ENCODE assay signal across 8 cellular contexts in the genomic region with DNA sequence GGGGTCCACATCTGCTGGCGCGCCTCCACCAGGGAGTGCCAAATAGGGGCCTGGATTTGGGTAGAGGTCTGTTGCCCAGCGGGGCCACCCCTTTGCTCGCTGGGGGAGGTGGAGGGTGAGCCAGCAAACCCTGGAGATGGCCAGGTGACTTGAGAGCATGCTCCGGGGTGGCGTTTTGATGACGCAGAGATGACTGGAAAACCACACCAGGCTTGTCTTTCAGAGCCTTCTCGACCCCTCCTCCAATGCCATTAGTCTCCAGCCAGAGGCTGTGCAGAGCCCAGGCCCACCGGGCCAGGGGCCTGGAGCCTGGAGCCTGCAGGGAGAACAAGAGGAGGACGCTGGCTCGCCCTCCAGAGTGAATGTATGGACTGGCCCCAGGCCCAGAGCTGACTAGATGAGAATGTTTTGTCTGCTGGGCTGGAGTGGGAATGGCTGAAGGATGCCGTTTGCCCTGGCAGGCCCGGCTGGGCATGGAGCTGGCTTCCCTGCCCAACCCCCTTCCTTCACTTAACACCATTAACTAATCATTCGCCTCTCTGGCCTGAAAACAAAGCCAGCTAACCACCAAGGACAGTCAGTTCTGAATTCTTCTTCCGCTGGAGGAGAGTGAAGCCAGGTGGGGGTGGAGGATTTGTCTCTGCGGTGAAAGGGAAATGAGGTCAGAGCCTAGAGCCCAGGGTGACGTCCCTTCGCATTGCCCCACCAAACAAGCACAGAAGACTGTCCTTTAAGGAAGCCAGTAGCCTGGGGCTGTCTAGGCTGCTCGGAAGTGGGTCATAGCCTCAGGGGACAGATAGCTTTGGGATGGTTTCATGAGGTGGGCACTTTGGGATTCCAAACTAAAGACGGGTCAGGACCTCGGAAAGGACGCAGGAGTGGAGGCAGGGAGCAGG. TPM values are rescaled to one million over a fixed set of nuclear protein-coding genes. Genes with fewer than 3 reads are reported as not detected.
DNase-seq lines count a peak whose midpoint lies in the region; ATAC-seq and TF ChIP-seq lines count a peak whose summit lies in the region.

No MANE protein-coding gene starts in this region.

- peak overlapping the region; percentile 65 to 96 (median 93) for H3K27ac Mint-ChIP-seq in CD4-positive, alpha-beta memory T cell
- no peak overlapping the region for H3K27ac Mint-ChIP-seq in activated naive CD8-positive, alpha-beta T cell treated with anti-CD3 and anti-CD28 coated beads for 36 hours

- peaks cover 1 to 16% of the 10 kb centered on the region in 2 donors for H3K27me3 Mint-ChIP-seq in CD4-positive, alpha-beta memory T cell
- H3K27me3 Mint-ChIP-seq in activated naive CD8-positive, alpha-beta T cell treated with anti-CD3 and anti-CD28 coated beads for 36 hours: peaks cover 30% of the 10 kb centered on the region

- no peaks in the 10 kb centered on the region for H3K9me3 ChIP-seq in CD4-positive, alpha-beta memory T cell (ENCODE audit: control insufficient read depth in 1 of 2, low read length in 2 of 2)
- no peaks in the 10 kb centered on the region for H3K9me3 ChIP-seq in suprapubic skin

- H3K36me3 ChIP-seq in CD4-positive, alpha-beta memory T cell (ENCODE audit: insufficient read depth, low read length): no peaks in the 10 kb centered on the region
- no peaks in the 10 kb centered on the region for H3K36me3 ChIP-seq in suprapubic skin

- H3K36me3 Mint-ChIP-seq in CD4-positive, alpha-beta memory T cell: no peaks in the 10 kb centered on the region
- H3K36me3 Mint-ChIP-seq in activated naive CD8-positive, alpha-beta T cell treated with anti-CD3 and anti-CD28 coated beads for 36 hours: no peaks in the 10 kb centered on the region

- TF ChIP-seq CTCF in suprapubic skin (IDR thresholded peaks at IDR 0.05): no peak

- CTCF ChIA-PET in CD4-positive, alpha-beta memory T cell (lab: Charles Lee; ENCODE audit: partially characterized antibody): interaction anchor here (1.6 kb wide), 2 partner anchors 122 to 150 kb away, joined by 3 to 10 read pairs; a partner anchor contains a TSS

- no peak for TF ChIP-seq EP300 in suprapubic skin (IDR thresholded peaks at IDR 0.05)

- peak overlapping the region in 7 of 8 donors; percentile 13 to 83 (median 76) for H3K4me3 Mint-ChIP-seq in CD4-positive, alpha-beta memory T cell
- H3K4me3 Mint-ChIP-seq in activated naive CD8-positive, alpha-beta T cell treated with anti-CD3 and anti-CD28 coated beads for 36 hours: no peak overlapping the region

- intact Hi-C loops in CD4-positive, alpha-beta memory T cell (cut with micrococcal nuclease): no loop called here

- peak; percentile 49 to 76 (median 55) for DNase-seq in CD4-positive, alpha-beta memory T cell
- peak; percentile 94 for DNase-seq in HT1080 (ENCODE audit: low read depth)
- DNase-seq in activated naive CD8-positive, alpha-beta T cell treated with anti-CD3 and anti-CD28 coated beads for 36 hours: peak; percentile 33
- DNase-seq in iris pigment epithelial cell (ENCODE audit: low read depth): peak; percentile 89
- DNase-seq in suprapubic skin (ENCODE audit: low spot score in 2 of 2): peak; percentile 63 to 67
- DNase-seq in NCI-H524 treated with DMSO at 0.1 percent for 48 hours (lab: John Stamatoyannopoulos, UW): no peak
- no peak for DNase-seq in occipital lobe (lab: John Stamatoyannopoulos, UW)

- no peak for ATAC-seq in HG03139 (IDR thresholded peaks at IDR 0.05; ENCODE audit: unreplicated experiment)

- TF ChIP-seq POLR2A in suprapubic skin (IDR thresholded peaks at IDR 0.05): no peak

- POLR2A ChIA-PET in CD4-positive, alpha-beta memory T cell (lab: Charles Lee; ENCODE audit: partially characterized antibody): interaction anchor here (0.8 to 1.2 kb wide), 2 partner anchors 19 to 112 kb away, joined by 3 to 4 read pairs; a partner anchor contains a TSS

- H3K27ac ChIP-seq in CD4-positive, alpha-beta memory T cell (ENCODE audit: low read depth, low read length): peak overlapping the region; percentile 36
- H3K27ac ChIP-seq in suprapubic skin: peak overlapping the region; percentile 82

- peaks cover 64% of the 10 kb centered on the region for H3K4me1 ChIP-seq in CD4-positive, alpha-beta memory T cell (ENCODE audit: insufficient read depth, low read length)
- peaks cover 69% of the 10 kb centered on the region for H3K4me1 ChIP-seq in suprapubic skin

- no peak overlapping the region for H3K4me3 ChIP-seq in CD4-positive, alpha-beta memory T cell (ENCODE audit: low read length in 2 of 2)
- peak overlapping the region; percentile 53 for H3K4me3 ChIP-seq in suprapubic skin

- H3K4me1 Mint-ChIP-seq in CD4-positive, alpha-beta memory T cell: peaks cover 19 to 58% (median 34%) of the 10 kb centered on the region in 4 donors
- H3K4me1 Mint-ChIP-seq in activated naive CD8-positive, alpha-beta T cell treated with anti-CD3 and anti-CD28 coated beads for 36 hours: peaks cover 23% of the 10 kb centered on the region

- H3K9me3 Mint-ChIP-seq in CD4-positive, alpha-beta memory T cell: no peaks in the 10 kb centered on the region
- H3K9me3 Mint-ChIP-seq in activated naive CD8-positive, alpha-beta T cell treated with anti-CD3 and anti-CD28 coated beads for 36 hours: no peaks in the 10 kb centered on the region

- H3K27me3 ChIP-seq in CD4-positive, alpha-beta memory T cell (ENCODE audit: insufficient read depth, low read length): peaks cover 10% of the 10 kb centered on the region
- H3K27me3 ChIP-seq in suprapubic skin: peaks cover 37% of the 10 kb centered on the region

- 66% methylated on average over 18 of the region's 22 CpGs for WGBS in suprapubic skin

RNA-seq across cellular contexts. Expression of a gene that starts 1.6 kb away (rescaled TPM):
- under 1 TPM; 0.26 to 0.28 TPM for total RNA-seq in CD4-positive, alpha-beta memory T cell
- polyA plus RNA-seq in CD4-positive, alpha-beta memory T cell: under 1 TPM; 0.40 to 0.82 TPM
- 365 and 377 TPM in 2 replicates for total RNA-seq in HT1080 (2014; rRNA removed; shearing (Covaris generic))
- polyA plus RNA-seq in HT1080 (2015; cell fraction: cytosol; rRNA removed): 325 and 586 TPM in 2 replicates
- polyA plus RNA-seq in HT1080 (2015; cell fraction: nucleus; rRNA removed): 644 and 847 TPM in 2 replicates
- 1 to 10 TPM; 8.9 to 9.9 TPM for total RNA-seq in activated naive CD8-positive, alpha-beta T cell treated with anti-CD3 and anti-CD28 coated beads for 36 hours
- 100 to 1,000 TPM; 104 to 163 (median 124) TPM for total RNA-seq in suprapubic skin
- 10.6 TPM for total RNA-seq in occipital lobe

RNA-seq across cellular contexts. Expression of a gene that starts 15.8 kb away (rescaled TPM):
- total RNA-seq in CD4-positive, alpha-beta memory T cell: 10 to 100 TPM; 17.5 to 18.3 TPM
- 10 to 100 TPM; 33.1 to 50.8 TPM for polyA plus RNA-seq in CD4-positive, alpha-beta memory T cell
- total RNA-seq in HT1080 (2014; rRNA removed; shearing (Covaris generic)): 7.6 and 12.1 TPM in 2 replicates
- polyA plus RNA-seq in HT1080 (2015; cell fraction: cytosol; rRNA removed): 63.9 and 65.4 TPM in 2 replicates
- 28.5 and 31.9 TPM in 2 replicates for polyA plus RNA-seq in HT1080 (2015; cell fraction: nucleus; rRNA removed)
- total RNA-seq in activated naive CD8-positive, alpha-beta T cell treated with anti-CD3 and anti-CD28 coated beads for 36 hours: 10 to 100 TPM; 31.8 to 33.0 TPM
- total RNA-seq in suprapubic skin (10 to 100 TPM; 13.3 to 21.4 (median 15.4) TPM), occipital lobe (1.6 TPM)

RNA-seq across cellular contexts. Expression of a gene that starts 22.2 kb away (rescaled TPM):
- not detected for total RNA-seq in CD4-positive, alpha-beta memory T cell
- not detected for polyA plus RNA-seq in CD4-positive, alpha-beta memory T cell
- total RNA-seq in HT1080 (2014; rRNA removed; shearing (Covaris generic)): 0.96 and 1.8 TPM in 2 replicates
- 0.43 and 0.44 TPM in 2 replicates for polyA plus RNA-seq in HT1080 (2015; cell fraction: cytosol; rRNA removed)
- polyA plus RNA-seq in HT1080 (2015; cell fraction: nucleus; rRNA removed): 0.70 and 1.5 TPM in 2 replicates
- not detected for total RNA-seq in activated naive CD8-positive, alpha-beta T cell treated with anti-CD3 and anti-CD28 coated beads for 36 hours
- total RNA-seq in suprapubic skin (1 to 10 TPM; 3.7 to 9.8 (median 4.9) TPM), occipital lobe (4.2 TPM)

RNA-seq across cellular contexts. Expression of a gene that starts 28.0 kb away (rescaled TPM):
- total RNA-seq in CD4-positive, alpha-beta memory T cell: not detected
- polyA plus RNA-seq in CD4-positive, alpha-beta memory T cell: not detected
- not detected in 2 replicates for total RNA-seq in HT1080 (2014; rRNA removed; shearing (Covaris generic))
- polyA plus RNA-seq in HT1080 (2015; cell fraction: cytosol; rRNA removed): not detected in 2 replicates
- polyA plus RNA-seq in HT1080 (2015; cell fraction: nucleus; rRNA removed): not detected in 2 replicates
- not detected for total RNA-seq in activated naive CD8-positive, alpha-beta T cell treated with anti-CD3 and anti-CD28 coated beads for 36 hours
- total RNA-seq in suprapubic skin (under 1 TPM in 1 of 4 donors, not detected in 3; 0.11 TPM), occipital lobe (not detected)

Comparison
In these comparisons a context has a peak if more than half of its experiments do, and no peak if none do; other contexts are left out.
1. DNase-seq: peak in CD4-positive, alpha-beta memory T cell (5 of 5), HT1080 (single experiment), activated naive CD8-positive, alpha-beta T cell treated with anti-CD3 and anti-CD28 coated beads for 36 hours (single experiment), iris pigment epithelial cell (single experiment) and suprapubic skin (2 of 2); none in NCI-H524 treated with DMSO at 0.1 percent for 48 hours (single experiment) and occipital lobe (single experiment).